26 cellular contexts compared by ENCODE assay signal in genomic region chr7:50960621-50961310, GRCh38.
DNase-seq lines count a peak whose midpoint lies in the region; ATAC-seq lines count a peak whose summit lies in the region.
"Had no signal": no experiment of that assay in that cellular context is flagged by ENCODE, and none has a peak within 500 bp of the region (broad histone marks: within the 10 kb centered on the region; RNA-seq: fewer than 3 reads in every experiment).

No MANE protein-coding gene starts in this region.

- peak overlapping the region; percentile 7 for H3K18ac ChIP-seq in neuronal stem cell (ENCODE audit: low read length)

- H2BK120ac ChIP-seq in neuronal stem cell (ENCODE audit: low read depth, low read length), result no peak overlapping the region

- no peak overlapping the region for H2BK12ac ChIP-seq in neuronal stem cell (ENCODE audit: low read length)

- no peak overlapping the region for H3K4me3 Mint-ChIP-seq in stimulated activated naive CD8-positive, alpha-beta T cell treated with anti-CD3 and anti-CD28 coated beads, Interleukin-15, amount 100 ng/mL, for 72 hours
- H3K4me3 Mint-ChIP-seq: CD4-positive, CD25-positive, alpha-beta regulatory T cell had no signal

- no peak overlapping the region for H3K14ac ChIP-seq in neuronal stem cell (ENCODE audit: low read length)

- no peaks in the 10 kb centered on the region for H3K36me3 Mint-ChIP-seq in activated naive CD4-positive, alpha-beta T cell treated with anti-CD3 and anti-CD28 coated beads, Interleukin-2, amount 50 U/mL, for 72 hours
- H3K36me3 Mint-ChIP-seq: CD4-positive, CD25-positive, alpha-beta regulatory T cell had no signal

- no peaks in the 10 kb centered on the region for H3K9me3 Mint-ChIP-seq in stimulated activated naive CD8-positive, alpha-beta T cell treated with anti-CD3 and anti-CD28 coated beads, Interleukin-15, amount 100 ng/mL, for 72 hours
- H3K9me3 Mint-ChIP-seq in activated naive CD4-positive, alpha-beta T cell treated with anti-CD3 and anti-CD28 coated beads, Interleukin-2, amount 50 U/mL, for 72 hours, result no peaks in the 10 kb centered on the region
- H3K9me3 Mint-ChIP-seq: CD4-positive, CD25-positive, alpha-beta regulatory T cell had no signal

- no peaks in the 10 kb centered on the region for H3K79me1 ChIP-seq in neuronal stem cell (ENCODE audit: low read depth, low read length)

- H2AK5ac ChIP-seq in neuronal stem cell (ENCODE audit: low read depth, low read length), result peak overlapping the region; percentile 88

- H3K4ac ChIP-seq in neuronal stem cell (ENCODE audit: low read length), result no peak overlapping the region

- no peak overlapping the region for H2AFZ ChIP-seq in neuronal stem cell (ENCODE audit: low read length)
- H2AFZ ChIP-seq: PC-9 had no signal

- no CpG with 5 or more reads among the region's 14 CpGs for WGBS in neuronal stem cell (ENCODE audit: extremely low coverage in 2 of 2, insufficient read length in 2 of 2, insufficient replicate concordance in 1 of 2), 2 donors

- H3K27ac ChIP-seq in neuronal stem cell (replicated peaks; ENCODE audit: low read length), result no peak overlapping the region
- H3K27ac ChIP-seq: BLaER1, PC-9, SJSA1 had no signal

- peak; percentile 16 for ATAC-seq in stimulated activated naive CD8-positive, alpha-beta T cell treated with anti-CD3 and anti-CD28 coated beads, Interleukin-15, amount 100 ng/mL, for 72 hours
- ATAC-seq in stimulated activated naive CD8-positive, alpha-beta T cell treated with anti-CD3 and anti-CD28 coated beads, Interleukin-15, Interleukin-2, amounts not matched to agents 100 U/mL and 50 U/mL, for 24 hours, result no peak
- ATAC-seq in HG02938 (IDR thresholded peaks at IDR 0.05; ENCODE audit: unreplicated experiment) (no peak), HG02759 (IDR thresholded peaks at IDR 0.05; ENCODE audit: unreplicated experiment) (no peak)
- no peak for ATAC-seq in activated naive CD4-positive, alpha-beta T cell treated with anti-CD3 and anti-CD28 coated beads, Interleukin-2, amount 50 U/mL, for 72 hours
- ATAC-seq: GM12878 had no signal

- H4K91ac ChIP-seq in neuronal stem cell (ENCODE audit: low read depth, low read length, poor library complexity), result no peak overlapping the region

- peaks cover 9% of the 10 kb centered on the region for H3K4me1 Mint-ChIP-seq in stimulated activated naive CD8-positive, alpha-beta T cell treated with anti-CD3 and anti-CD28 coated beads, Interleukin-15, amount 100 ng/mL, for 72 hours
- H3K4me1 Mint-ChIP-seq: CD4-positive, CD25-positive, alpha-beta regulatory T cell had no signal

- H4K8ac ChIP-seq in neuronal stem cell (ENCODE audit: low read depth, low read length), result no peak overlapping the region

- H3K27me3 ChIP-seq in neuronal stem cell (ENCODE audit: control insufficient read depth in 3 of 3, insufficient read depth in 3 of 3, low read depth in 1 of 3, low read length in 3 of 3), result no peaks in the 10 kb centered on the region
- H3K27me3 ChIP-seq: BLaER1, MG63, SJSA1 had no signal

- H3K23ac ChIP-seq in neuronal stem cell (ENCODE audit: low read depth, low read length, poor library complexity), result no peak overlapping the region

- no peak overlapping the region for H3K4me3 ChIP-seq in neuronal stem cell (ENCODE audit: low read length in 2 of 2)
- H3K4me3 ChIP-seq: BLaER1, GM12878, MG63, PC-9, SJSA1 had no signal

- H3K36me3 ChIP-seq in neuronal stem cell (replicated peaks in 1 of 2; ENCODE audit: control insufficient read depth in 2 of 2, insufficient read depth in 2 of 2, low read length in 2 of 2), result no peaks in the 10 kb centered on the region
- H3K36me3 ChIP-seq: BLaER1, MG63, SJSA1 had no signal

- H3K9me3 ChIP-seq in neuronal stem cell (replicated peaks in 1 of 2; ENCODE audit: control insufficient read depth in 2 of 2, insufficient read depth in 1 of 2, low read depth in 1 of 2, low read length in 2 of 2), result no peaks in the 10 kb centered on the region
- H3K9me3 ChIP-seq: MG63, SJSA1 had no signal

- no peak overlapping the region for H3K4me2 ChIP-seq in neuronal stem cell (ENCODE audit: insufficient read depth, low read length, poor library complexity, severe bottlenecking)
- H3K4me2 ChIP-seq: BLaER1 had no signal

- no peak overlapping the region for H2BK15ac ChIP-seq in neuronal stem cell (ENCODE audit: low read length)

- H3K27me3 Mint-ChIP-seq in stimulated activated naive CD8-positive, alpha-beta T cell treated with anti-CD3 and anti-CD28 coated beads, Interleukin-15, amount 100 ng/mL, for 72 hours, result no peaks in the 10 kb centered on the region
- H3K27me3 Mint-ChIP-seq: CD4-positive, CD25-positive, alpha-beta regulatory T cell had no signal

- H3K27ac Mint-ChIP-seq in stimulated activated naive CD8-positive, alpha-beta T cell treated with anti-CD3 and anti-CD28 coated beads, Interleukin-15, amount 100 ng/mL, for 72 hours, result peak overlapping the region in 1 of 2 donors; percentile 21
- H3K27ac Mint-ChIP-seq in activated naive CD4-positive, alpha-beta T cell treated with anti-CD3 and anti-CD28 coated beads, Interleukin-2, amount 50 U/mL, for 72 hours, result no peak overlapping the region

- no peak for DNase-seq in stimulated activated naive CD8-positive, alpha-beta T cell treated with anti-CD3 and anti-CD28 coated beads, Interleukin-15, amount 100 ng/mL, for 72 hours
- no peak for DNase-seq in stimulated activated naive CD8-positive, alpha-beta T cell treated with anti-CD3 and anti-CD28 coated beads, Interleukin-15, Interleukin-2, amounts not matched to agents 100 U/mL and 50 U/mL, for 24 hours
- peak; percentile 52 for DNase-seq in SW480 (ENCODE audit: low spot score)
- DNase-seq in neuronal stem cell (ENCODE audit: low spot score), result no peak
- DNase-seq in activated naive CD4-positive, alpha-beta T cell treated with anti-CD3 and anti-CD28 coated beads, Interleukin-2, amount 50 U/mL, for 72 hours (ENCODE audit: low spot score in 2 of 2), result no peak
- DNase-seq: CD4-positive, CD25-positive, alpha-beta regulatory T cell; DMS79; EL; GDM1; KG1; MG63; NCI-H1105 treated with DMSO at 0.1 percent for 48 hours; NCI-H146; NCI-H1930; NCI-H2171; NCI-H226; NCI-H524; PC-9; Right ventricle myocardium superior; RPMI8226; T-helper 1 cell had no signal

- no peak overlapping the region for H2BK5ac ChIP-seq in neuronal stem cell (ENCODE audit: low read length)

- no peak overlapping the region for H3K9ac ChIP-seq in neuronal stem cell (ENCODE audit: low read depth, low read length, poor library complexity)
- H3K9ac ChIP-seq: BLaER1 had no signal

- H3K4me1 ChIP-seq in neuronal stem cell (ENCODE audit: control insufficient read depth in 2 of 2, insufficient read depth in 1 of 2, low read depth in 1 of 2, low read length in 2 of 2), result peaks cover 0 to 6% of the 10 kb centered on the region in 2 donors
